16 cellular contexts compared by ENCODE assay signal in the genomic region with DNA sequence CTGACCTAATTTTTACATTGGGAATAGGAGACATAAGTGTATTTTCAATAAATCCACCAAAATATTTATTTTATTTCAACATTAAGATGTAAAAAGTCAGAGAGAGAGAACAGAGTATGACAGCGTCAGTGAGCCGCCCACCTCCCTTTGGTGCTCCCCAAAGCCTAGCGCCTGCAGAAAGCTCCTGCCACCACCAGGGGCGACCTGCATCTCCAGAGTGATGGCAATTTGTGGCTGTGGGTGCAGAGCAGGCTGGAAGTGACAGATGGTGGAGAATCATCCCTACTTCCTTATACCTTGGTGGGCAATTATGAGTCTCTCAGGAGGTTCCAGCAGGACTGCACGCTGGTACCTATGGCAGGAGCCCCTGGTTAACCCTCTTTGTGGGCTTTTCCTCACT.
A peak's percentile ranks its signal among the peaks of the same experiment; 100 is the strongest.
DNase-seq lines count a peak whose midpoint lies in the region; ATAC-seq and TF ChIP-seq lines count a peak whose summit lies in the region.
"Had no signal": no experiment of that assay in that cellular context is flagged by ENCODE, and none has a peak within 500 bp of the region (broad histone marks: within the 10 kb centered on the region; RNA-seq: fewer than 3 reads in every experiment).

No MANE protein-coding gene starts in this region.

- H3K27ac Mint-ChIP-seq in CD8-positive, alpha-beta T cell = no peak overlapping the region
- H3K27ac Mint-ChIP-seq: activated naive CD4-positive, alpha-beta T cell treated with anti-CD3 and anti-CD28 coated beads, Interleukin-2, amount 50 U/mL, for 24 hours had no signal

- H3K9me3 Mint-ChIP-seq in CD8-positive, alpha-beta T cell = no peaks in the 10 kb centered on the region

- H3K36me3 ChIP-seq in A673 (ENCODE audit: insufficient read depth, low read length, poor library complexity, severe bottlenecking) (no peaks in the 10 kb centered on the region), GM06990 (ENCODE audit: control insufficient read depth, insufficient read depth, low read length) (no peaks in the 10 kb centered on the region), Loucy (ENCODE audit: insufficient read depth, low read length) (no peaks in the 10 kb centered on the region), breast epithelium (no peaks in the 10 kb centered on the region)
- no peaks in the 10 kb centered on the region for H3K36me3 ChIP-seq in CD8-positive, alpha-beta T cell (ENCODE audit: insufficient read depth, low read length)
- H3K36me3 ChIP-seq: brain microvascular endothelial cell, esophagus muscularis mucosa had no signal

- no peak overlapping the region for H2AFZ ChIP-seq in Loucy (ENCODE audit: low read length)

- H3K4me1 Mint-ChIP-seq in CD8-positive, alpha-beta T cell (ENCODE audit: low read depth) = no peaks in the 10 kb centered on the region
- H3K4me1 Mint-ChIP-seq: activated naive CD4-positive, alpha-beta T cell treated with anti-CD3 and anti-CD28 coated beads, Interleukin-2, amount 50 U/mL, for 24 hours had no signal

- H3K4me3 ChIP-seq in A673 (ENCODE audit: low read depth, low read length, poor library complexity, severe bottlenecking) (no peak overlapping the region), GM06990 (replicated peaks; ENCODE audit: low read depth, low read length) (no peak overlapping the region), Loucy (ENCODE audit: low read length, poor library complexity, severe bottlenecking) (no peak overlapping the region), breast epithelium (no peak overlapping the region)
- no peak overlapping the region for H3K4me3 ChIP-seq in CD8-positive, alpha-beta T cell (ENCODE audit: low read depth, low read length)
- H3K4me3 ChIP-seq: esophagus muscularis mucosa had no signal

- CTCF ChIA-PET in A673 (lab: Charles Lee) = interaction anchor here (0.6 kb wide), 1 partner anchor 9 kb away, joined by 11 read pairs; no protein-coding TSS in a partner anchor
- CTCF ChIA-PET in CD8-positive, alpha-beta T cell (lab: Charles Lee) = no interaction called here

- H3K9me3 ChIP-seq in A673 (ENCODE audit: low read depth, low read length, poor library complexity, severe bottlenecking) = no peaks in the 10 kb centered on the region
- H3K9me3 ChIP-seq in Loucy (ENCODE audit: insufficient read depth, low read depth, low read length) = no peaks in the 10 kb centered on the region
- no peaks in the 10 kb centered on the region for H3K9me3 ChIP-seq in CD8-positive, alpha-beta T cell (ENCODE audit: low read length)
- H3K9me3 ChIP-seq in breast epithelium = no peaks in the 10 kb centered on the region
- H3K9me3 ChIP-seq: esophagus muscularis mucosa had no signal

- H3K36me3 Mint-ChIP-seq in CD8-positive, alpha-beta T cell = no peaks in the 10 kb centered on the region
- H3K36me3 Mint-ChIP-seq: activated naive CD4-positive, alpha-beta T cell treated with anti-CD3 and anti-CD28 coated beads, Interleukin-2, amount 50 U/mL, for 24 hours had no signal

- H3K27me3 Mint-ChIP-seq in CD8-positive, alpha-beta T cell (ENCODE audit: low read depth) = peaks cover 11% of the 10 kb centered on the region

- DNase-seq in A673 (ENCODE audit: low spot score) = peak; percentile 21
- no peak for DNase-seq in GM06990 (ENCODE audit: extremely low read depth, insufficient read length)
- peak; percentile 42 for DNase-seq in SW480 (ENCODE audit: low spot score)
- DNase-seq in CD8-positive, alpha-beta T cell = no peak
- no peak for DNase-seq in breast epithelium (ENCODE audit: low spot score in 2 of 2)
- DNase-seq in GM19238 (ENCODE audit: insufficient read length, low spot score) = no peak
- DNase-seq: activated CD4-positive, alpha-beta T cell treated with anti-CD3 and anti-CD28 coated beads for 4 hours; activated T-cell treated with anti-CD3 and anti-CD28 coated beads, Interleukin-2, amount 50 U/mL, for 1 hour; brain microvascular endothelial cell; NCI-H1092 treated with DMSO at 0.1 percent for 48 hours; small intestine; stimulated activated naive CD4-positive, alpha-beta T cell had no signal

- TF ChIP-seq POLR2A in breast epithelium (IDR thresholded peaks at IDR 0.05) = no peak

- no TSS peak for BruUV-seq in A673 (replicated peaks; lab: Mats Ljungman, UMichigan)

- H3K4me1 ChIP-seq in A673 (ENCODE audit: insufficient read depth, low read length, poor library complexity, severe bottlenecking) = no peaks in the 10 kb centered on the region
- no peaks in the 10 kb centered on the region for H3K4me1 ChIP-seq in Loucy (ENCODE audit: insufficient read depth, low read length, poor library complexity, severe bottlenecking)
- no peaks in the 10 kb centered on the region for H3K4me1 ChIP-seq in CD8-positive, alpha-beta T cell (ENCODE audit: insufficient read depth, low read length)
- H3K4me1 ChIP-seq in breast epithelium = no peaks in the 10 kb centered on the region
- H3K4me1 ChIP-seq: esophagus muscularis mucosa had no signal

- no peaks in the 10 kb centered on the region for H3F3A ChIP-seq in Loucy (ENCODE audit: low read depth)

- no peaks in the 10 kb centered on the region for H3K79me2 ChIP-seq in Loucy (ENCODE audit: insufficient read depth, low read length)

- H3K4me3 Mint-ChIP-seq in CD8-positive, alpha-beta T cell = no peak overlapping the region
- H3K4me3 Mint-ChIP-seq: activated naive CD4-positive, alpha-beta T cell treated with anti-CD3 and anti-CD28 coated beads, Interleukin-2, amount 50 U/mL, for 24 hours had no signal

- POLR2A ChIA-PET in A673 (lab: Charles Lee; ENCODE audit: low non-redundant PET) = no interaction called here
- POLR2A ChIA-PET in CD8-positive, alpha-beta T cell (lab: Charles Lee) = no interaction called here

- no peak overlapping the region for H3K9ac ChIP-seq in Loucy (ENCODE audit: low read depth, low read length, poor library complexity, severe bottlenecking)

- H3K27ac ChIP-seq in A673 (ENCODE audit: low read depth, low read length, poor library complexity, severe bottlenecking) = no peak overlapping the region
- H3K27ac ChIP-seq in CD8-positive, alpha-beta T cell (ENCODE audit: low read depth, low read length) = no peak overlapping the region
- no peak overlapping the region for H3K27ac ChIP-seq in breast epithelium
- H3K27ac ChIP-seq: brain microvascular endothelial cell, esophagus muscularis mucosa had no signal

- TF ChIP-seq CTCF in A673 (conservative IDR thresholded peaks at IDR 0.05; ENCODE audit: low read depth, low read length) (peak; percentile 49), GM06990 (IDR thresholded peaks at IDR 0.05; ENCODE audit: insufficient read depth, low read length, poor library complexity, severe bottlenecking) (peak; percentile 33), Loucy (conservative IDR thresholded peaks at IDR 0.05; ENCODE audit: low read length) (peak; percentile 22; the same call in 1 of the 2 replicates), breast epithelium (IDR thresholded peaks at IDR 0.05) (no peak)
- no peak for TF ChIP-seq CTCF in CD8-positive, alpha-beta T cell (IDR thresholded peaks at IDR 0.05)

- no peaks in the 10 kb centered on the region for H4K20me1 ChIP-seq in Loucy (ENCODE audit: insufficient read depth, low read length, poor library complexity, severe bottlenecking)

- no peak for ATAC-seq in CD8-positive, alpha-beta T cell
- no peak for ATAC-seq in GM21360 (IDR thresholded peaks at IDR 0.05; ENCODE audit: unreplicated experiment)

- H3K9me2 ChIP-seq in Loucy (replicated peaks; ENCODE audit: low read depth, low read length) = no peaks in the 10 kb centered on the region

- H3K27me3 ChIP-seq in A673 (replicated peaks; ENCODE audit: insufficient read depth, low read depth, low read length, poor library complexity) (peaks cover 12% of the 10 kb centered on the region), GM06990 (replicated peaks; ENCODE audit: control insufficient read depth, insufficient read depth, low read length) (no peaks in the 10 kb centered on the region), Loucy (ENCODE audit: insufficient read depth, low read length, poor library complexity, severe bottlenecking) (no peaks in the 10 kb centered on the region), breast epithelium (no peaks in the 10 kb centered on the region)
- no peaks in the 10 kb centered on the region for H3K27me3 ChIP-seq in CD8-positive, alpha-beta T cell (ENCODE audit: insufficient read depth, low read length)
- H3K27me3 ChIP-seq: brain microvascular endothelial cell had no signal

- H3K4me2 ChIP-seq in Loucy (ENCODE audit: low read depth, low read length, poor library complexity, severe bottlenecking) = no peak overlapping the region

- intact Hi-C loops in A673 (cut with micrococcal nuclease; ENCODE audit: unreplicated experiment) (no loop called here), breast epithelium (cut with DNase I; ENCODE audit: low total_unique reads) (no loop called here)
- intact Hi-C loops in CD8-positive, alpha-beta T cell (cut with DNase I, micrococcal nuclease) = no loop called here

Comparison
In these comparisons a context has a peak if more than half of its experiments do, and no peak if none do; other contexts are left out.
1. DNase-seq: peak in A673 (single experiment) and SW480 (single experiment); none in GM06990 (single experiment), CD8-positive, alpha-beta T cell (0 of 7), breast epithelium (0 of 2) and GM19238 (single experiment).
2. CTCF ChIP-seq: peak in A673 (single experiment), GM06990 (single experiment) and Loucy (single experiment); none in CD8-positive, alpha-beta T cell (single experiment) and breast epithelium (0 of 3).